Comparison of ENCODE assay signal across 1 cellular context in genomic region chr6:17640477-17640917, GRCh38.
TF ChIP-seq lines count a peak whose summit lies in the region.

No MANE protein-coding gene starts in this region.

TF ChIP-seq in K562, 482 proteins besides CTCF, POLR2A, EP300 and RAD21 (continues in another document):
- TF ChIP-seq DIDO1 (tag; IDR thresholded peaks at IDR 0.05; ENCODE audit: low read depth) (no peak), IRF2 (CRISPR knock-in tag; IDR thresholded peaks at IDR 0.05) (no peak), ZNF146 (CRISPR knock-in tag; IDR thresholded peaks at IDR 0.05; ENCODE audit: unreplicated experiment) (no peak), ZNF512 (tag; IDR thresholded peaks at IDR 0.05) (no peak), ATF3 (IDR thresholded peaks at IDR 0.05) (peak; percentile 56), ATF3 (CRISPR knock-in tag; conservative IDR thresholded peaks at IDR 0.05) (no peak), NFATC3 (IDR thresholded peaks at IDR 0.05) (no peak), SP1 (CRISPR knock-in tag; IDR thresholded peaks at IDR 0.05) (no peak), FOXJ3 (CRISPR knock-in tag; IDR thresholded peaks at IDR 0.05) (no peak), E2F6 (IDR thresholded peaks at IDR 0.05; ENCODE audit: borderline replicate concordance in 1 of 2, extremely low read depth in 1 of 2, insufficient read depth in 1 of 2, insufficient read length in 1 of 2, low read depth in 1 of 2, low read length in 1 of 2, poor library complexity in 1 of 2, severe bottlenecking in 1 of 2) (no peak), MYNN (IDR thresholded peaks at IDR 0.05) (no peak), MYNN (CRISPR knock-in tag; IDR thresholded peaks at IDR 0.05) (no peak), STAT5A (IDR thresholded peaks at IDR 0.05; ENCODE audit: borderline replicate concordance, low read length) (no peak), ZNF217 (CRISPR knock-in tag; IDR thresholded peaks at IDR 0.05) (no peak), IFI16 (CRISPR knock-in tag; IDR thresholded peaks at IDR 0.05) (no peak), CGGBP1 (CRISPR knock-in tag; IDR thresholded peaks at IDR 0.05) (no peak), CEBPB (tag; IDR thresholded peaks at IDR 0.05) (peak; percentile 75), ZNF184 (CRISPR knock-in tag; IDR thresholded peaks at IDR 0.05) (no peak), ZNF668 (CRISPR knock-in tag; IDR thresholded peaks at IDR 0.05) (no peak), WHSC1 (IDR thresholded peaks at IDR 0.05; ENCODE audit: low read length) (no peak), SMAD4 (CRISPR knock-in tag; conservative IDR thresholded peaks at IDR 0.05) (no peak), HMG20B (CRISPR knock-in tag; IDR thresholded peaks at IDR 0.05) (no peak), HCFC1 (IDR thresholded peaks at IDR 0.05; ENCODE audit: low read depth, low read length) (no peak), NR4A1 (CRISPR knock-in tag; IDR thresholded peaks at IDR 0.05) (no peak), NR4A1 (tag; IDR thresholded peaks at IDR 0.05) (no peak), NR2F6 (CRISPR knock-in tag; IDR thresholded peaks at IDR 0.05) (no peak), PYGO2 (tag; IDR thresholded peaks at IDR 0.05) (no peak), ZNF311 (CRISPR knock-in tag; IDR thresholded peaks at IDR 0.05) (no peak), ZBTB43 (CRISPR knock-in tag; IDR thresholded peaks at IDR 0.05) (no peak), CTBP1 (IDR thresholded peaks at IDR 0.05; ENCODE audit: borderline replicate concordance) (no peak), BCL6 (CRISPR knock-in tag; IDR thresholded peaks at IDR 0.05) (no peak), HBP1 (CRISPR knock-in tag; IDR thresholded peaks at IDR 0.05) (no peak), STAT6 (CRISPR knock-in tag; IDR thresholded peaks at IDR 0.05) (no peak), PTBP1 (IDR thresholded peaks at IDR 0.05; ENCODE audit: low read depth, low read length) (no peak), ZKSCAN3 (CRISPR knock-in tag; IDR thresholded peaks at IDR 0.05) (no peak), RFX5 (IDR thresholded peaks at IDR 0.05; ENCODE audit: low read depth, low read length) (peak; percentile 54; the same call in 1 of the 2 replicates), ZNF133 (CRISPR knock-in tag; IDR thresholded peaks at IDR 0.05) (no peak), IRF1 (CRISPR knock-in tag; IDR thresholded peaks at IDR 0.05; ENCODE audit: borderline replicate concordance) (no peak), CEBPG (CRISPR knock-in tag; IDR thresholded peaks at IDR 0.05) (peak; percentile 66), CEBPG (tag; conservative IDR thresholded peaks at IDR 0.05 in 1 of 2, IDR thresholded peaks at IDR 0.05 in 1 of 2) (peak; percentile 77 to 95), MIER1 (IDR thresholded peaks at IDR 0.05; ENCODE audit: low read depth) (no peak), MAFG (tag; conservative IDR thresholded peaks at IDR 0.05) (no peak), ZNF609 (CRISPR knock-in tag; IDR thresholded peaks at IDR 0.05; ENCODE audit: borderline replicate concordance) (no peak), POLR2AphosphoS5 (IDR thresholded peaks at IDR 0.05; ENCODE audit: control insufficient read depth, insufficient read depth, low read depth, low read length) (0 out of 2 replicates have a peak, but pooled peaks have one; percentile 17), MNT (conservative IDR thresholded peaks at IDR 0.05) (no peak), MTF1 (CRISPR knock-in tag; IDR thresholded peaks at IDR 0.05; ENCODE audit: borderline replicate concordance) (no peak), ZNF561 (CRISPR knock-in tag; conservative IDR thresholded peaks at IDR 0.05) (no peak), SPI1 (IDR thresholded peaks at IDR 0.05; ENCODE audit: borderline replicate concordance, low read depth, low read length) (no peak), ZNF707 (CRISPR knock-in tag; conservative IDR thresholded peaks at IDR 0.05) (no peak), TRIM24 (IDR thresholded peaks at IDR 0.05) (peak; percentile 72 to 73; a peak in 2 of 4 replicates)
